7 cellular contexts compared by ENCODE assay signal in genomic region chr17:38415250-38416194, GRCh38. TPM values are rescaled to one million over a fixed set of nuclear protein-coding genes. Genes with fewer than 3 reads are reported as not detected.
DNase-seq lines count a peak whose midpoint lies in the region; ATAC-seq and TF ChIP-seq lines count a peak whose summit lies in the region.

No MANE protein-coding gene starts in this region.

- no peaks in the 10 kb centered on the region for H3K79me2 ChIP-seq in OCI-LY3 (ENCODE audit: low read length)
- H3K79me2 ChIP-seq in neural cell (replicated peaks; ENCODE audit: insufficient read depth, low read length) = no peaks in the 10 kb centered on the region

- H3K36me3 ChIP-seq in GM06990 (ENCODE audit: control insufficient read depth, insufficient read depth, low read length) (no peaks in the 10 kb centered on the region), OCI-LY3 (replicated peaks; ENCODE audit: low read depth, low read length) (no peaks in the 10 kb centered on the region), neural cell (ENCODE audit: insufficient read depth, low read length) (no peaks in the 10 kb centered on the region)

- no peaks in the 10 kb centered on the region for H3K9me3 ChIP-seq in OCI-LY3 (ENCODE audit: insufficient read depth, low read length)
- no peaks in the 10 kb centered on the region for H3K9me3 ChIP-seq in neural cell (ENCODE audit: low read length)

- H3K4me1 ChIP-seq in OCI-LY3 (ENCODE audit: low read length) = peaks cover 31% of the 10 kb centered on the region

- TF ChIP-seq RAD21 in neural cell (conservative IDR thresholded peaks at IDR 0.05) = no peak

- TF ChIP-seq CTCF in GM06990 (IDR thresholded peaks at IDR 0.05; ENCODE audit: insufficient read depth, low read length, poor library complexity, severe bottlenecking) (no peak), OCI-LY3 (IDR thresholded peaks at IDR 0.05; ENCODE audit: low read depth, low read length) (no peak), choroid plexus epithelial cell (conservative IDR thresholded peaks at IDR 0.05; ENCODE audit: low read depth, low read length) (no peak), neural cell (IDR thresholded peaks at IDR 0.05; ENCODE audit: poor library complexity, severe bottlenecking) (no peak)

- H3K4me3 ChIP-seq in GM06990 (replicated peaks; ENCODE audit: low read depth, low read length) (peak overlapping the region; percentile 14; the same call in 1 of the 2 replicates), OCI-LY3 (ENCODE audit: low read length) (peak overlapping the region; percentile 82), choroid plexus epithelial cell (ENCODE audit: low read depth, low read length) (peak overlapping the region; percentile 53), neural cell (ENCODE audit: low read length) (no peak overlapping the region)

- H3K27me3 ChIP-seq in GM06990 (replicated peaks; ENCODE audit: control insufficient read depth, insufficient read depth, low read length) = peaks cover 3% of the 10 kb centered on the region
- H3K27me3 ChIP-seq in OCI-LY3 (ENCODE audit: low read depth, low read length) = peaks cover 8% of the 10 kb centered on the region; the same call in 1 of the 2 replicates
- H3K27me3 ChIP-seq in neural cell (ENCODE audit: insufficient read depth, low read depth, low read length) = no peaks in the 10 kb centered on the region

- H3K27ac ChIP-seq in OCI-LY3 (ENCODE audit: low read length) (peak overlapping the region; percentile 70), neural cell (ENCODE audit: low read length) (peak overlapping the region; percentile 40)

- ATAC-seq in HG02970 (IDR thresholded peaks at IDR 0.05; ENCODE audit: low FRiP score, unreplicated experiment) (no peak), HG03135 (IDR thresholded peaks at IDR 0.05; ENCODE audit: unreplicated experiment) (no peak)

- H3K9ac ChIP-seq in OCI-LY3 (ENCODE audit: low read length) (peak overlapping the region; percentile 93), neural cell (ENCODE audit: low read length) (peak overlapping the region; percentile 65)

- TF ChIP-seq EP300 in neural cell (conservative IDR thresholded peaks at IDR 0.05; ENCODE audit: poor library complexity, severe bottlenecking) = no peak

- H2AFZ ChIP-seq in OCI-LY3 (ENCODE audit: low read depth, low read length) (peak overlapping the region; percentile 93), neural cell (ENCODE audit: low read depth, low read length) (peak overlapping the region; percentile 81)

- H4K20me1 ChIP-seq in OCI-LY3 (ENCODE audit: insufficient read depth, low read length) = no peaks in the 10 kb centered on the region
- H4K20me1 ChIP-seq in neural cell (ENCODE audit: insufficient read depth) = no peaks in the 10 kb centered on the region

- no peaks in the 10 kb centered on the region for H3F3A ChIP-seq in neural cell (ENCODE audit: insufficient read depth, low read length, poor library complexity, severe bottlenecking)

- DNase-seq in GM06990 (ENCODE audit: extremely low read depth, insufficient read length) = peak; percentile 78
- DNase-seq in LoVo (ENCODE audit: low spot score) = peak; percentile 27
- peak; percentile 72 for DNase-seq in choroid plexus epithelial cell (ENCODE audit: low read depth)

- peak overlapping the region; percentile 99 for H3K4me2 ChIP-seq in OCI-LY3 (ENCODE audit: low read length)
- H3K4me2 ChIP-seq in neural cell (ENCODE audit: low read length) = no peak overlapping the region

- no peaks in the 10 kb centered on the region for H3K9me2 ChIP-seq in neural cell (ENCODE audit: insufficient read depth, low read length)

TF ChIP-seq in neural cell, 6 proteins besides CTCF, POLR2A, EP300 and RAD21:
- TF ChIP-seq MXI1 (conservative IDR thresholded peaks at IDR 0.05; ENCODE audit: poor library complexity, severe bottlenecking) = no peak
- TF ChIP-seq TAF1 (IDR thresholded peaks at IDR 0.05; ENCODE audit: low read depth) = no peak
- TF ChIP-seq POLR2AphosphoS5 (IDR thresholded peaks at IDR 0.05) = peak; percentile 33

RNA-seq across cellular contexts. Expression of gene ARHGAP23, which starts 12.7 kb away (rescaled TPM):
- 1.6 and 2.1 TPM in 2 replicates for polyA plus RNA-seq in neural cell
- polyA minus RNA-seq in neural cell = 12.9 and 13.4 TPM in 2 replicates

Comparison
In these comparisons a context has a peak if more than half of its experiments do, and no peak if none do; other contexts are left out.
1. DNase-seq: peak in every context shown above with its lines; median percentile 78 in GM06990; 72 in choroid plexus epithelial cell; 27 in LoVo.